In genomic region chr20:8144282-8145245, GRCh38 we compare ENCODE assay signal across 1 cellular context.
A peak's percentile ranks its signal among the peaks of the same experiment; 100 is the strongest.
TF ChIP-seq lines count a peak whose summit lies in the region.

No MANE protein-coding gene starts in this region.

TF ChIP-seq in HepG2, 621 proteins besides CTCF, POLR2A, EP300 and RAD21 (continued from another document and continues in another):
- TF ChIP-seq HMGXB3 (CRISPR knock-in tag; IDR thresholded peaks at IDR 0.05; ENCODE audit: borderline replicate concordance) (peak; percentile 93), ZMYM2 (CRISPR knock-in tag; IDR thresholded peaks at IDR 0.05) (peak; percentile 99), RBFOX2 (IDR thresholded peaks at IDR 0.05; ENCODE audit: low read depth, low read length) (no peak), AFF4 (CRISPR knock-in tag; IDR thresholded peaks at IDR 0.05) (peak; percentile 65; the same call in 1 of the 2 replicates), ZSCAN9 (CRISPR knock-in tag; IDR thresholded peaks at IDR 0.05; ENCODE audit: borderline replicate concordance) (peak; percentile 98), ZNF75D (CRISPR knock-in tag; IDR thresholded peaks at IDR 0.05; ENCODE audit: borderline replicate concordance) (no peak), RFX5 (IDR thresholded peaks at IDR 0.05; ENCODE audit: low read depth, low read length) (no peak), ZHX2 (IDR thresholded peaks at IDR 0.05; ENCODE audit: low read depth) (peak; percentile 84), ZHX2 (CRISPR knock-in tag; IDR thresholded peaks at IDR 0.05; ENCODE audit: borderline replicate concordance) (no peak), ZNF205 (CRISPR knock-in tag; IDR thresholded peaks at IDR 0.05) (peak; percentile 97), IRF2 (CRISPR knock-in tag; IDR thresholded peaks at IDR 0.05) (peak; percentile 99), SMYD3 (CRISPR knock-in tag; IDR thresholded peaks at IDR 0.05) (peak; percentile 94), CHD2 (IDR thresholded peaks at IDR 0.05; ENCODE audit: low read depth, low read length) (peak; percentile 49; the same call in 1 of the 2 replicates), HES4 (CRISPR knock-in tag; IDR thresholded peaks at IDR 0.05; ENCODE audit: borderline replicate concordance) (no peak), JUNB (CRISPR knock-in tag; IDR thresholded peaks at IDR 0.05; ENCODE audit: borderline replicate concordance) (peak; percentile 85; the same call in 1 of the 2 replicates), NFIC (IDR thresholded peaks at IDR 0.05; ENCODE audit: low read length) (peak; percentile 99), SCMH1 (CRISPR knock-in tag; IDR thresholded peaks at IDR 0.05; ENCODE audit: borderline replicate concordance) (no peak), TFE3 (CRISPR knock-in tag; IDR thresholded peaks at IDR 0.05) (peak; percentile 93), ZBTB7A (CRISPR knock-in tag; IDR thresholded peaks at IDR 0.05) (peak; percentile 96; the same call in 1 of the 2 replicates), CHD4 (IDR thresholded peaks at IDR 0.05; ENCODE audit: borderline replicate concordance, low read length) (peak; percentile 86; the same call in 1 of the 2 replicates), ZNF574 (CRISPR knock-in tag; IDR thresholded peaks at IDR 0.05) (peak; percentile 92), ZBTB4 (CRISPR knock-in tag; IDR thresholded peaks at IDR 0.05; ENCODE audit: borderline replicate concordance) (peak; percentile 94; the same call in 1 of the 2 replicates), ZBTB1 (CRISPR knock-in tag; IDR thresholded peaks at IDR 0.05; ENCODE audit: borderline replicate concordance) (no peak), SP2 (CRISPR knock-in tag; IDR thresholded peaks at IDR 0.05) (no peak; the same call in 1 of the 2 replicates), ZNF614 (CRISPR knock-in tag; IDR thresholded peaks at IDR 0.05; ENCODE audit: borderline replicate concordance) (peak; percentile 100), ZNF431 (CRISPR knock-in tag; IDR thresholded peaks at IDR 0.05; ENCODE audit: borderline replicate concordance, low read depth) (peak; percentile 95), ZNF335 (CRISPR knock-in tag; IDR thresholded peaks at IDR 0.05) (peak; percentile 89), KAT8 (CRISPR knock-in tag; IDR thresholded peaks at IDR 0.05) (peak; percentile 94)
- TF ChIP-seq, protein P1, sequence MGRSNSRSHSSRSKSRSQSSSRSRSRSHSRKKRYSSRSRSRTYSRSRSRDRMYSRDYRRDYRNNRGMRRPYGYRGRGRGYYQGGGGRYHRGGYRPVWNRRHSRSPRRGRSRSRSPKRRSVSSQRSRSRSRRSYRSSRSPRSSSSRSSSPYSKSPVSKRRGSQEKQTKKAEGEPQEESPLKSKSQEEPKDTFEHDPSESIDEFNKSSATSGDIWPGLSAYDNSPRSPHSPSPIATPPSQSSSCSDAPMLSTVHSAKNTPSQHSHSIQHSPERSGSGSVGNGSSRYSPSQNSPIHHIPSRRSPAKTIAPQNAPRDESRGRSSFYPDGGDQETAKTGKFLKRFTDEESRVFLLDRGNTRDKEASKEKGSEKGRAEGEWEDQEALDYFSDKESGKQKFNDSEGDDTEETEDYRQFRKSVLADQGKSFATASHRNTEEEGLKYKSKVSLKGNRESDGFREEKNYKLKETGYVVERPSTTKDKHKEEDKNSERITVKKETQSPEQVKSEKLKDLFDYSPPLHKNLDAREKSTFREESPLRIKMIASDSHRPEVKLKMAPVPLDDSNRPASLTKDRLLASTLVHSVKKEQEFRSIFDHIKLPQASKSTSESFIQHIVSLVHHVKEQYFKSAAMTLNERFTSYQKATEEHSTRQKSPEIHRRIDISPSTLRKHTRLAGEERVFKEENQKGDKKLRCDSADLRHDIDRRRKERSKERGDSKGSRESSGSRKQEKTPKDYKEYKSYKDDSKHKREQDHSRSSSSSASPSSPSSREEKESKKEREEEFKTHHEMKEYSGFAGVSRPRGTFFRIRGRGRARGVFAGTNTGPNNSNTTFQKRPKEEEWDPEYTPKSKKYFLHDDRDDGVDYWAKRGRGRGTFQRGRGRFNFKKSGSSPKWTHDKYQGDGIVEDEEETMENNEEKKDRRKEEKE (IDR thresholded peaks at IDR 0.05): no peak
